In the genomic region with DNA sequence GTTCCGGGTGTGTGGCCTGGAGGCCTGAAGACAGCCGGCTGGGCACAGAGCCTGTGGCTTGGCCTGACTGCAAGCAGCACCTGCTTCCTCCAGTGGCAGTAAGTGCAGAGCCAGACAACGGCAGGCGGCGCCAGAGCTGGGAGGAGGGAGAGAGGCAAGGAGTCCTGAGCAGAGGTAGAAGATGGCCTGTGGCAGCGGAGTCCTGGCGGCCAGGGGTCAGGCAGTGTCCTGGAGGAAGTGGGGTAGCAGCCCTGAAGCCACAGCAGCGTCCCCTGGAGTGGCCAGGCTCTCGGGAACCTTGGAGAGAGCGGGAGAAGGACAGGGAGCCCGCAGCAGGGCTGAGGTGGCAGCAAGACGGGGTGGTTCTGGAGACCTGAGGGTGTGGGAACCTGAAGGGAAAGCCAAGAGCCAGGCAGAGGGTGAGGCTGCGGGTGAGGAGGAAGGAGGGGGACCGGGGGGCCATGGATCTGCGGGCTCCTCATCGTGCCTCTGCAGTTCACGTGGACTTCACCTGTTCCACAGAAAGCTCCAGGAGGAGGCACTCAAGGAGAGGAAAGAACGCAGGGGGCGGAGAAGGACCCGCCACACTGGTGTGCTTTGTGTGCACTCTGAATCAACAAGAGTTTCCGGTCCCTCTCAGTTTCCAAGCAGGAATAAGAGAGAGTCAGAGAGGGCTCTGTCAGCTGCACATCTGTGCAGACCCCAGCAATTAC, we compare ENCODE assay signal across 12 cellular contexts.
DNase-seq lines count a peak whose midpoint lies in the region; ATAC-seq and TF ChIP-seq lines count a peak whose summit lies in the region.
"Had no signal": no experiment of that assay in that cellular context is flagged by ENCODE, and none has a peak within 500 bp of the region (broad histone marks: within the 10 kb centered on the region; RNA-seq: fewer than 3 reads in every experiment).

No MANE protein-coding gene starts in this region.

- H3K27me3 Mint-ChIP-seq in naive thymus-derived CD4-positive, alpha-beta T cell, result no peaks in the 10 kb centered on the region
- no peaks in the 10 kb centered on the region for H3K27me3 Mint-ChIP-seq in CD8-positive, alpha-beta memory T cell
- H3K27me3 Mint-ChIP-seq in CD14-positive monocyte (ENCODE audit: low read depth in 3 of 3), result peaks cover 0 to 2% (median 0%) of the 10 kb centered on the region in 3 donors

- no peaks in the 10 kb centered on the region for H3K9me3 Mint-ChIP-seq in naive thymus-derived CD4-positive, alpha-beta T cell
- no peaks in the 10 kb centered on the region for H3K9me3 Mint-ChIP-seq in CD8-positive, alpha-beta memory T cell
- peaks cover 0 to 2% (median 0%) of the 10 kb centered on the region in 7 donors for H3K9me3 Mint-ChIP-seq in CD14-positive monocyte

- H3K4me1 Mint-ChIP-seq in naive thymus-derived CD4-positive, alpha-beta T cell, result peaks cover 0 to 2% (median 0%) of the 10 kb centered on the region in 7 donors
- H3K4me1 Mint-ChIP-seq in CD8-positive, alpha-beta memory T cell, result no peaks in the 10 kb centered on the region
- H3K4me1 Mint-ChIP-seq in CD14-positive monocyte, result no peaks in the 10 kb centered on the region

- H3K9me3 ChIP-seq in breast epithelium, result no peaks in the 10 kb centered on the region
- H3K9me3 ChIP-seq in naive thymus-derived CD4-positive, alpha-beta T cell (ENCODE audit: control insufficient read depth in 2 of 3, low read length in 3 of 3), result no peaks in the 10 kb centered on the region
- H3K9me3 ChIP-seq in CD8-positive, alpha-beta memory T cell (ENCODE audit: low read length), result no peaks in the 10 kb centered on the region
- H3K9me3 ChIP-seq: HAP-1, thoracic aorta had no signal

- H3K4me3 ChIP-seq in breast epithelium, result peak overlapping the region in 1 of 3 donors; percentile 25
- H3K4me3 ChIP-seq in naive thymus-derived CD4-positive, alpha-beta T cell (ENCODE audit: low read length), result no peak overlapping the region
- H3K4me3 ChIP-seq in CD8-positive, alpha-beta memory T cell (ENCODE audit: low read length), result no peak overlapping the region
- H3K4me3 ChIP-seq: HAP-1 had no signal

- POLR2A ChIA-PET in naive thymus-derived CD4-positive, alpha-beta T cell (lab: Charles Lee), result no interaction called here
- POLR2A ChIA-PET in CD8-positive, alpha-beta memory T cell (lab: Charles Lee), result no interaction called here

- no peak overlapping the region for H3K27ac Mint-ChIP-seq in naive thymus-derived CD4-positive, alpha-beta T cell
- H3K27ac Mint-ChIP-seq in CD8-positive, alpha-beta memory T cell, result peak overlapping the region in 1 of 8 donors; percentile 17
- no peak overlapping the region for H3K27ac Mint-ChIP-seq in CD14-positive monocyte

- ATAC-seq in naive thymus-derived CD4-positive, alpha-beta T cell, result peak; percentile 8
- ATAC-seq in GM21390 (IDR thresholded peaks at IDR 0.05; ENCODE audit: unreplicated experiment), result no peak

- peak; percentile 52 for DNase-seq in COR-L47 (lab: John Stamatoyannopoulos, UW)
- DNase-seq in NCI-H1105 (lab: John Stamatoyannopoulos, UW), result peak; percentile 17
- peak; percentile 73 to 86 for DNase-seq in breast epithelium (ENCODE audit: low spot score in 2 of 2)
- no peak for DNase-seq in naive thymus-derived CD4-positive, alpha-beta T cell
- no peak for DNase-seq in CD8-positive, alpha-beta memory T cell
- no peak for DNase-seq in CD14-positive monocyte (ENCODE audit: low spot score)
- no peak for DNase-seq in NCI-H1694 treated with DMSO at 0.1 percent for 48 hours (lab: John Stamatoyannopoulos, UW)
- DNase-seq: NCI-H446 treated with DMSO at 0.1 percent for 48 hours had no signal

- H3K4me3 Mint-ChIP-seq in naive thymus-derived CD4-positive, alpha-beta T cell, result no peak overlapping the region
- no peak overlapping the region for H3K4me3 Mint-ChIP-seq in CD8-positive, alpha-beta memory T cell
- no peak overlapping the region for H3K4me3 Mint-ChIP-seq in CD14-positive monocyte

- no peak for TF ChIP-seq POLR2A in breast epithelium (IDR thresholded peaks at IDR 0.05)

- H3K27ac ChIP-seq in breast epithelium, result peak overlapping the region; percentile 40 to 69
- H3K27ac ChIP-seq in naive thymus-derived CD4-positive, alpha-beta T cell (ENCODE audit: low read depth, low read length), result no peak overlapping the region
- H3K27ac ChIP-seq in CD8-positive, alpha-beta memory T cell (ENCODE audit: low read depth, low read length), result no peak overlapping the region
- H3K27ac ChIP-seq: parathyroid adenoma had no signal

- CTCF ChIA-PET in naive thymus-derived CD4-positive, alpha-beta T cell (lab: Charles Lee), result no interaction called here
- CTCF ChIA-PET in CD8-positive, alpha-beta memory T cell (lab: Charles Lee), result no interaction called here

- TF ChIP-seq CTCF in breast epithelium (IDR thresholded peaks at IDR 0.05), result no peak
- TF ChIP-seq CTCF in CD14-positive monocyte (IDR thresholded peaks at IDR 0.05), result no peak

- no peaks in the 10 kb centered on the region for H3K4me1 ChIP-seq in breast epithelium
- no peaks in the 10 kb centered on the region for H3K4me1 ChIP-seq in naive thymus-derived CD4-positive, alpha-beta T cell (ENCODE audit: control insufficient read depth in 2 of 2, insufficient read depth in 2 of 2, low read length in 2 of 2)
- no peaks in the 10 kb centered on the region for H3K4me1 ChIP-seq in CD8-positive, alpha-beta memory T cell (ENCODE audit: insufficient read depth, low read length)
- H3K4me1 ChIP-seq: HAP-1, parathyroid adenoma had no signal

- intact Hi-C loops in breast epithelium (cut with DNase I; ENCODE audit: low total_unique reads) (no loop called here), CD14-positive monocyte (cut with micrococcal nuclease) (no loop called here)
- intact Hi-C loops in naive thymus-derived CD4-positive, alpha-beta T cell (cut with micrococcal nuclease), result no loop called here

- H3K36me3 ChIP-seq in breast epithelium, result peaks cover 7% of the 10 kb centered on the region
- H3K36me3 ChIP-seq in naive thymus-derived CD4-positive, alpha-beta T cell (ENCODE audit: control insufficient read depth in 2 of 3, insufficient read depth in 3 of 3, low read length in 3 of 3), result peaks cover 0 to 76% (median 14%) of the 10 kb centered on the region in 3 experiments
- peaks cover 8% of the 10 kb centered on the region for H3K36me3 ChIP-seq in CD8-positive, alpha-beta memory T cell (ENCODE audit: insufficient read depth, low read length)

- no peaks in the 10 kb centered on the region for H3K27me3 ChIP-seq in breast epithelium
- no peaks in the 10 kb centered on the region for H3K27me3 ChIP-seq in naive thymus-derived CD4-positive, alpha-beta T cell (ENCODE audit: control insufficient read depth in 2 of 2, insufficient read depth in 2 of 2, low read length in 2 of 2)
- H3K27me3 ChIP-seq in CD8-positive, alpha-beta memory T cell (ENCODE audit: insufficient read depth, low read length, poor library complexity, severe bottlenecking), result no peaks in the 10 kb centered on the region

- peaks cover 0 to 38% (median 14%) of the 10 kb centered on the region in 5 donors for H3K36me3 Mint-ChIP-seq in naive thymus-derived CD4-positive, alpha-beta T cell
- peaks cover 0 to 33% (median 9%) of the 10 kb centered on the region in 3 donors for H3K36me3 Mint-ChIP-seq in CD8-positive, alpha-beta memory T cell
- peaks cover 54 to 85% of the 10 kb centered on the region in 2 donors for H3K36me3 Mint-ChIP-seq in CD14-positive monocyte

Comparison
In these comparisons a context has a peak if more than half of its experiments do, and no peak if none do; other contexts are left out.
1. DNase-seq: peak in COR-L47 (single experiment), NCI-H1105 (single experiment) and breast epithelium (2 of 2); none in naive thymus-derived CD4-positive, alpha-beta T cell (0 of 9), CD8-positive, alpha-beta memory T cell (0 of 5), CD14-positive monocyte (single experiment) and NCI-H1694 treated with DMSO at 0.1 percent for 48 hours (single experiment).
2. H3K27ac ChIP-seq: peak in breast epithelium (2 of 2); none in naive thymus-derived CD4-positive, alpha-beta T cell (single experiment) and CD8-positive, alpha-beta memory T cell (single experiment).